1 cellular context compared by ENCODE assay signal in genomic region chr4:140373328-140374129, GRCh38.
TF ChIP-seq lines count a peak whose summit lies in the region.

TSS of gene SCOC (plus strand) at chr4:140373646. CDS start at chr4:140379171, 5,525 bp downstream.

TF ChIP-seq in K562, 482 proteins besides CTCF, POLR2A, EP300 and RAD21 (continued from another document and continues in another):
- TF ChIP-seq ZBTB5 (IDR thresholded peaks at IDR 0.05) = peak; percentile 95
- no peak for TF ChIP-seq MAFK (IDR thresholded peaks at IDR 0.05; ENCODE audit: low read length)
- TF ChIP-seq NFYB (IDR thresholded peaks at IDR 0.05; ENCODE audit: extremely low read depth, insufficient read length) = peak; percentile 74
- TF ChIP-seq CBX5 (IDR thresholded peaks at IDR 0.05; ENCODE audit: borderline replicate concordance, low read depth) = no peak
- TF ChIP-seq ZBTB1 (CRISPR knock-in tag; IDR thresholded peaks at IDR 0.05; ENCODE audit: borderline replicate concordance, low read depth) = no peak
- no peak for TF ChIP-seq ATF2 (CRISPR knock-in tag; IDR thresholded peaks at IDR 0.05)
- peak; percentile 93 for TF ChIP-seq BHLHE40 (IDR thresholded peaks at IDR 0.05; ENCODE audit: low read length)
- TF ChIP-seq RBM39 (optimal IDR thresholded peaks at IDR 0.05; ENCODE audit: low read depth, low read length) = no peak
- TF ChIP-seq ZBTB34 (CRISPR knock-in tag; IDR thresholded peaks at IDR 0.05) = no peak
- TF ChIP-seq ZNF764 (CRISPR knock-in tag; IDR thresholded peaks at IDR 0.05; ENCODE audit: low read depth) = no peak
- TF ChIP-seq UBTF (IDR thresholded peaks at IDR 0.05; ENCODE audit: borderline replicate concordance in 1 of 2, low read depth in 2 of 2, low read length in 2 of 2) = peak; percentile 58 to 72; a peak in 2 of 4 replicates
- TF ChIP-seq DEAF1 (CRISPR knock-in tag; IDR thresholded peaks at IDR 0.05) = no peak
- TF ChIP-seq CREB1 (IDR thresholded peaks at IDR 0.05) = peak; percentile 42; the same call in 1 of the 2 replicates
- 0 out of 2 replicates have a peak, but pooled peaks have one; percentile 18 for TF ChIP-seq CREB1 (CRISPR knock-in tag; IDR thresholded peaks at IDR 0.05)
- TF ChIP-seq CEBPB (tag; IDR thresholded peaks at IDR 0.05) = no peak
- no peak for TF ChIP-seq ZKSCAN3 (CRISPR knock-in tag; IDR thresholded peaks at IDR 0.05)
- peak; percentile 76; the same call in 1 of the 2 replicates for TF ChIP-seq RREB1 (CRISPR knock-in tag; IDR thresholded peaks at IDR 0.05)
- TF ChIP-seq NR2F6 (CRISPR knock-in tag; IDR thresholded peaks at IDR 0.05) = no peak
- TF ChIP-seq CHD2 (IDR thresholded peaks at IDR 0.05; ENCODE audit: low read depth, low read length) = peak; percentile 54; the same call in 1 of the 2 replicates
- TF ChIP-seq EP400 (IDR thresholded peaks at IDR 0.05) = 0 out of 2 replicates have a peak, but pooled peaks have one; percentile 12
- no peak for TF ChIP-seq CHCHD3 (CRISPR knock-in tag; IDR thresholded peaks at IDR 0.05)
- no peak for TF ChIP-seq HMG20A (CRISPR knock-in tag; conservative IDR thresholded peaks at IDR 0.05)
- TF ChIP-seq L3MBTL2 (IDR thresholded peaks at IDR 0.05) = peak; percentile 57; the same call in 1 of the 2 replicates
- peak; percentile 31 for TF ChIP-seq CCNT2 (IDR thresholded peaks at IDR 0.05; ENCODE audit: borderline replicate concordance, extremely low read depth, insufficient read length, low read depth, low read length)
- peak; percentile 93 for TF ChIP-seq PKNOX1 (IDR thresholded peaks at IDR 0.05)
- TF ChIP-seq EGR1 (conservative IDR thresholded peaks at IDR 0.05) = peak; percentile 95
- TF ChIP-seq NFRKB (IDR thresholded peaks at IDR 0.05; ENCODE audit: low read depth) = no peak
- no peak for TF ChIP-seq PURB (CRISPR knock-in tag; IDR thresholded peaks at IDR 0.05; ENCODE audit: low read depth)
- TF ChIP-seq MNT (conservative IDR thresholded peaks at IDR 0.05) = peak in 1 of 2 experiments; percentile 66; a peak in 2 of 4 replicates
- 0 out of 2 replicates have a peak, but pooled peaks have one; percentile 49 for TF ChIP-seq SP1 (CRISPR knock-in tag; IDR thresholded peaks at IDR 0.05)
- no peak for TF ChIP-seq CHD4 (IDR thresholded peaks at IDR 0.05; ENCODE audit: insufficient read depth, insufficient replicate concordance, low read depth, low read length, poor library complexity, severe bottlenecking)
- peak; percentile 58 for TF ChIP-seq PHF20 (IDR thresholded peaks at IDR 0.05; ENCODE audit: partially characterized antibody)
- TF ChIP-seq POLR2AphosphoS2 (IDR thresholded peaks at IDR 0.05; ENCODE audit: low read length) = no peak
- peak; percentile 37; the same call in 1 of the 2 replicates for TF ChIP-seq MYC (IDR thresholded peaks at IDR 0.05; ENCODE audit: low read depth, low read length)
- TF ChIP-seq MYC (CRISPR knock-in tag; IDR thresholded peaks at IDR 0.05; ENCODE audit: borderline replicate concordance, low read depth) = no peak
- TF ChIP-seq ATF7 (IDR thresholded peaks at IDR 0.05) = peak; percentile 60; the same call in 1 of the 2 replicates
- no peak for TF ChIP-seq ZFP30 (CRISPR knock-in tag; IDR thresholded peaks at IDR 0.05; ENCODE audit: borderline replicate concordance)
- TF ChIP-seq ZSCAN32 (CRISPR knock-in tag; IDR thresholded peaks at IDR 0.05) = no peak
- TF ChIP-seq THAP7 (CRISPR knock-in tag; IDR thresholded peaks at IDR 0.05) = 0 out of 2 replicates have a peak, but pooled peaks have one; percentile 17
- TF ChIP-seq CXXC5 (CRISPR knock-in tag; IDR thresholded peaks at IDR 0.05) = peak; percentile 48
- TF ChIP-seq CTBP1 (IDR thresholded peaks at IDR 0.05; ENCODE audit: borderline replicate concordance) = peak; percentile 78
- no peak for TF ChIP-seq ZNF324 (CRISPR knock-in tag; IDR thresholded peaks at IDR 0.05)
- TF ChIP-seq RCOR1 (IDR thresholded peaks at IDR 0.05; ENCODE audit: borderline replicate concordance in 1 of 2, low read depth in 2 of 2, low read length in 2 of 2) = peak in 1 of 2 experiments; percentile 49; a peak in 1 of 4 replicates
- no peak; the same call in 1 of the 2 replicates for TF ChIP-seq DMBX1 (CRISPR knock-in tag; IDR thresholded peaks at IDR 0.05; ENCODE audit: borderline replicate concordance)
- TF ChIP-seq NRF1 (conservative IDR thresholded peaks at IDR 0.05 in 1 of 2, IDR thresholded peaks at IDR 0.05 in 1 of 2) = peak; percentile 92 to 93
- TF ChIP-seq BCL6 (CRISPR knock-in tag; IDR thresholded peaks at IDR 0.05) = no peak
- TF ChIP-seq SUPT5H (IDR thresholded peaks at IDR 0.05) = peak; percentile 63
- no peak for TF ChIP-seq CSDE1 (IDR thresholded peaks at IDR 0.05)
- TF ChIP-seq MBD2 (IDR thresholded peaks at IDR 0.05; ENCODE audit: borderline replicate concordance, low read depth) = peak; percentile 84
